ENCODE assay signal across 9 cellular contexts in the genomic region with DNA sequence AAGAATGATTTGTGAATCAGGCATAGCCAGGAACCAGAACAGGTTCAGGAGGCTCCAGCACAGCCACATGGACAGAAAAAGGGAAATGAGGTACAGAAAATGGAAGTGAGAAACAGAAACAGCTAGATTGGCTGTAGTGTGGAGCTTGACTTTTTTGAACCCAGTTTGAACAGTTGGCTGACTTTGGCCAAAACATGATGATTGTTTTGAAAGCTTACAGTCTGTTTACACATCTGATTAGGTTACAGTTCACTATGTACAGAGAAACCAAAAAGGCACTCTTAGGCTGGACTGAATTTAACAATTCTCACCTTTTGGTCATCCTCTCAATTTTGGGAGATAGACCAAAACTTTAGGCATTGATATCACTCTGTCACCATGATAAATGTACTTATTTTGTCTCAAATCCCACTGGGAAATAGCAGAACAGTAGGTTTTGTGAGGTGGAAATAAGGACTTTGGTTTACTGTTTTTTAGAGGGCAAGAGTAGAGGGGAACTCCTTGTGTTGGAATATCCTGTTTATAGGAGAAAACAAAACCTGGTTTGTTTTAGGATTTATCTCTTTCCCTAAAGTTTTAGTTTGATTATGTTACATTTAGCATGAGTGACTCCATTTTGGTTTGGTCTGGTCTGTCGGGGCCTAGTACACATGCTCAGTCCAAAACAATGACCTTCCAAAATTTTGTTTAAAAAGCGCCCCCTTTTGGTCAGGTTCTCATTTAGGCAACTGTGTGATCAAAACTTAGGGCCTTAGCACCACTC.
DNase-seq lines count a peak whose midpoint lies in the region; ATAC-seq and TF ChIP-seq lines count a peak whose summit lies in the region.
"Had no signal": no experiment of that assay in that cellular context is flagged by ENCODE, and none has a peak within 500 bp of the region (broad histone marks: within the 10 kb centered on the region; RNA-seq: fewer than 3 reads in every experiment).

No MANE protein-coding gene starts in this region.

- H3K27me3 ChIP-seq in endodermal cell (ENCODE audit: control insufficient read depth, insufficient read depth, low read length, poor library complexity, severe bottlenecking) = no peaks in the 10 kb centered on the region

- H3K4me1 ChIP-seq in endodermal cell (ENCODE audit: control insufficient read depth, insufficient read depth, low read length) = no peaks in the 10 kb centered on the region

- H3K9ac ChIP-seq in endodermal cell (ENCODE audit: extremely low read depth, low read length, poor library complexity, severe bottlenecking) = no peak overlapping the region

- H3K9me3 ChIP-seq in endodermal cell (ENCODE audit: control insufficient read depth, low read length) = no peaks in the 10 kb centered on the region

- H3K27me3 Mint-ChIP-seq in endodermal cell (ENCODE audit: insufficient read depth) = no peaks in the 10 kb centered on the region
- H3K27me3 Mint-ChIP-seq in activated T-helper 2 cell treated with anti-CD3 and anti-CD28 coated beads, Interferon-gamma antibody, Interleukin-2, Interleukin-4, amounts not matched to agents 10 μg/mL and 5 μg/mL and 100 μg/mL, durations not matched to agents 14 hours and 24 hours and 36 hours (ENCODE audit: low read depth) = no peaks in the 10 kb centered on the region

- peaks cover 8% of the 10 kb centered on the region for H3K4me1 Mint-ChIP-seq in endodermal cell
- H3K4me1 Mint-ChIP-seq in activated T-helper 2 cell treated with anti-CD3 and anti-CD28 coated beads, Interferon-gamma antibody, Interleukin-2, Interleukin-4, amounts not matched to agents 10 μg/mL and 5 μg/mL and 100 μg/mL, durations not matched to agents 14 hours and 24 hours and 36 hours (ENCODE audit: low read depth) = no peaks in the 10 kb centered on the region

- DNase-seq in EH (ENCODE audit: low read depth) (peak; percentile 6), endodermal cell (no peak), SW480 (ENCODE audit: low spot score) (no peak), posterior cingulate gyrus (no peak), NCI-H1436 (lab: John Stamatoyannopoulos, UW) (no peak)
- DNase-seq in activated T-helper 2 cell treated with anti-CD3 and anti-CD28 coated beads, Interferon-gamma antibody, Interleukin-2, Interleukin-4, amounts not matched to agents 10 μg/mL and 5 μg/mL and 100 μg/mL, durations not matched to agents 14 hours and 24 hours and 36 hours (ENCODE audit: low spot score) = no peak
- DNase-seq: NK-92 treated with Interleukin-12 subunit alpha and Interleukin-12 subunit beta, amount 100 ng/mL, for 24 hours had no signal

- no peak overlapping the region for H3K27ac Mint-ChIP-seq in endodermal cell
- H3K27ac Mint-ChIP-seq in activated T-helper 2 cell treated with anti-CD3 and anti-CD28 coated beads, Interferon-gamma antibody, Interleukin-2, Interleukin-4, amounts not matched to agents 10 μg/mL and 5 μg/mL and 100 μg/mL, durations not matched to agents 14 hours and 24 hours and 36 hours = no peak overlapping the region

- intact Hi-C loops in activated T-helper 2 cell treated with anti-CD3 and anti-CD28 coated beads, Interferon-gamma antibody, Interleukin-2, Interleukin-4, amounts not matched to agents 10 μg/mL and 5 μg/mL and 100 μg/mL, durations not matched to agents 14 hours and 24 hours and 36 hours (cut with micrococcal nuclease) = no loop called here
- intact Hi-C loops in posterior cingulate gyrus (cut with DNase I) = no loop called here

- no peaks in the 10 kb centered on the region for H3K36me3 Mint-ChIP-seq in endodermal cell (ENCODE audit: low read depth)
- no peaks in the 10 kb centered on the region for H3K36me3 Mint-ChIP-seq in activated T-helper 2 cell treated with anti-CD3 and anti-CD28 coated beads, Interferon-gamma antibody, Interleukin-2, Interleukin-4, amounts not matched to agents 10 μg/mL and 5 μg/mL and 100 μg/mL, durations not matched to agents 14 hours and 24 hours and 36 hours (ENCODE audit: low read depth)

- no peaks in the 10 kb centered on the region for H3K36me3 ChIP-seq in endodermal cell (ENCODE audit: control insufficient read depth, insufficient read depth, low read length)

- 66 to 75% methylated on average over 2 of the region's 2 CpGs for WGBS in endodermal cell (ENCODE audit: insufficient coverage in 1 of 2, insufficient read length in 1 of 2), 2 experiments

- H3K9me3 Mint-ChIP-seq in endodermal cell = no peaks in the 10 kb centered on the region
- no peaks in the 10 kb centered on the region for H3K9me3 Mint-ChIP-seq in activated T-helper 2 cell treated with anti-CD3 and anti-CD28 coated beads, Interferon-gamma antibody, Interleukin-2, Interleukin-4, amounts not matched to agents 10 μg/mL and 5 μg/mL and 100 μg/mL, durations not matched to agents 14 hours and 24 hours and 36 hours

- TF ChIP-seq CTCF in endodermal cell (conservative IDR thresholded peaks at IDR 0.05) = peak; percentile 68

- no peak overlapping the region for H3K4me3 ChIP-seq in endodermal cell (ENCODE audit: low read length)

- H3K4me3 Mint-ChIP-seq in endodermal cell = no peak overlapping the region
- no peak overlapping the region for H3K4me3 Mint-ChIP-seq in activated T-helper 2 cell treated with anti-CD3 and anti-CD28 coated beads, Interferon-gamma antibody, Interleukin-2, Interleukin-4, amounts not matched to agents 10 μg/mL and 5 μg/mL and 100 μg/mL, durations not matched to agents 14 hours and 24 hours and 36 hours (ENCODE audit: low read depth)

- ATAC-seq in GM19438 (IDR thresholded peaks at IDR 0.05; ENCODE audit: low read depth, unreplicated experiment) (peak; percentile 87), HG03521 (IDR thresholded peaks at IDR 0.05; ENCODE audit: unreplicated experiment) (peak; percentile 78)

- H3K27ac ChIP-seq in endodermal cell (ENCODE audit: low read depth, low read length) = no peak overlapping the region
